ENCODE assay signal across 14 cellular contexts in the genomic region with DNA sequence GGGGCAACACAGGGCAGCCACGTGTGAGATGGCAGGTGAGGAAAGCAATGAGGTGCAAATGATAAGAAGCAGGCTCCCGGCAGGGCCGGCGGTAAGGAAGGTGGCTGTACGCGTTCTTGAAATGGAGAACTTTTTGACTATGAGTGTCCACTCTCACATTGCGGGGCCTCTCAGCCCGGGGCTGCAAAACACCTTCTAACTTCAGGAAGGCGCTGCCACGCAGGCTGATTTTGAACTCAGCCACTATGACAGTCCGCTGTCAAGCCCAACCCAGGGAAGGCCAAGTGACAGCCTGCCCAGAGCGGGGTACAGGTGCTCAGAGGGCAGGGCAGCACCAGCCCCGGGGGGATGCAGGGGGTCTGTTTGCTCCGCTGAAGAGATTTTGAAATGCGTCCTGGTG. TPM values are rescaled to one million over a fixed set of nuclear protein-coding genes. Genes with fewer than 3 reads are reported as not detected.
DNase-seq lines count a peak whose midpoint lies in the region; TF ChIP-seq lines count a peak whose summit lies in the region.
"Had no signal": no experiment of that assay in that cellular context is flagged by ENCODE, and none has a peak within 500 bp of the region (broad histone marks: within the 10 kb centered on the region; RNA-seq: fewer than 3 reads in every experiment).

No MANE protein-coding gene starts in this region.

- TF ChIP-seq POLR2A in vagina (IDR thresholded peaks at IDR 0.05), result no peak

- H3K27me3 ChIP-seq in cardiac muscle cell, result no peaks in the 10 kb centered on the region
- H3K27me3 ChIP-seq in skeletal muscle tissue (ENCODE audit: control insufficient read depth in 3 of 3, insufficient read depth in 3 of 3, low read length in 3 of 3), result no peaks in the 10 kb centered on the region
- H3K27me3 ChIP-seq in vagina, result no peaks in the 10 kb centered on the region
- H3K27me3 ChIP-seq: adrenal gland had no signal

- H3K9me3 Mint-ChIP-seq in activated T-cell treated with anti-CD3 and anti-CD28 coated beads, Interleukin-2, amount 50 U/mL, for 24 hours, result no peaks in the 10 kb centered on the region
- no peaks in the 10 kb centered on the region for H3K9me3 Mint-ChIP-seq in activated CD4-positive, alpha-beta memory T cell treated with anti-CD3 and anti-CD28 coated beads, Interleukin-2, amount 10 ng/mL, durations not matched to agents 7 days and 5 days
- H3K9me3 Mint-ChIP-seq in Calu3 (ENCODE audit: low read depth, unreplicated experiment), result no peaks in the 10 kb centered on the region
- H3K9me3 Mint-ChIP-seq: IgD-negative memory B cell had no signal

- POLR2A ChIA-PET in activated CD4-positive, alpha-beta memory T cell treated with anti-CD3 and anti-CD28 coated beads, Interleukin-2, amount 10 ng/mL, durations not matched to agents 7 days and 5 days (lab: Charles Lee), result interaction anchor here (1.8 to 7.8 kb wide), 6 partner anchors 10 to 101 kb away, joined by 4 to 253 read pairs (median 56); a partner anchor contains a TSS

- H3K27ac ChIP-seq in cardiac muscle cell, result peak overlapping the region; percentile 93
- peak overlapping the region; percentile 82 for H3K27ac ChIP-seq in skeletal muscle tissue (ENCODE audit: low read depth, low read length)
- no peak overlapping the region for H3K27ac ChIP-seq in vagina

- intact Hi-C loops in Calu3 (cut with micrococcal nuclease; ENCODE audit: unreplicated experiment), result no loop called here
- intact Hi-C loops in vagina (cut with DNase I), result no loop called here

- no peak for DNase-seq in activated T-cell treated with anti-CD3 and anti-CD28 coated beads, Interleukin-2, amount 50 U/mL, for 24 hours
- DNase-seq in activated T-cell treated with anti-CD3 and anti-CD28 coated beads, Interleukin-2, amount 50 U/mL, for 1 hour, result no peak
- no peak for DNase-seq in activated CD4-positive, alpha-beta memory T cell treated with anti-CD3 and anti-CD28 coated beads, Interleukin-2, amount 10 ng/mL, durations not matched to agents 7 days and 5 days
- DNase-seq in cardiac muscle cell (ENCODE audit: low read depth in 1 of 2, low spot score in 1 of 2), result peak in 1 of 2 donors; percentile 87
- no peak for DNase-seq in NCI-H526 (lab: John Stamatoyannopoulos, UW)
- no peak for DNase-seq in Calu3
- DNase-seq in vagina (ENCODE audit: extremely low spot score in 2 of 2), result no peak
- DNase-seq: dermis blood vessel endothelial cell, midbrain, NCI-H1436, NCI-H524 had no signal

- no peak overlapping the region for H3K4me3 ChIP-seq in cardiac muscle cell
- no peak overlapping the region for H3K4me3 ChIP-seq in skeletal muscle tissue (ENCODE audit: low read length in 3 of 3)
- H3K4me3 ChIP-seq in vagina, result no peak overlapping the region
- H3K4me3 ChIP-seq: adrenal gland had no signal

- H3K4me1 ChIP-seq in cardiac muscle cell (ENCODE audit: low read depth) (peaks cover 44% of the 10 kb centered on the region), skeletal muscle tissue (ENCODE audit: control insufficient read depth in 3 of 3, insufficient read depth in 3 of 3, low read length in 3 of 3) (peaks cover 38 to 59% (median 43%) of the 10 kb centered on the region in 3 donors), vagina (peaks cover 41% of the 10 kb centered on the region)

- no peaks in the 10 kb centered on the region for H3K27me3 Mint-ChIP-seq in activated T-cell treated with anti-CD3 and anti-CD28 coated beads, Interleukin-2, amount 50 U/mL, for 24 hours
- no peaks in the 10 kb centered on the region for H3K27me3 Mint-ChIP-seq in activated CD4-positive, alpha-beta memory T cell treated with anti-CD3 and anti-CD28 coated beads, Interleukin-2, amount 10 ng/mL, durations not matched to agents 7 days and 5 days
- no peaks in the 10 kb centered on the region for H3K27me3 Mint-ChIP-seq in Calu3 (ENCODE audit: unreplicated experiment)
- H3K27me3 Mint-ChIP-seq: IgD-negative memory B cell had no signal

- peak overlapping the region in 1 of 3 donors; percentile 75 for H3K9ac ChIP-seq in skeletal muscle tissue (ENCODE audit: low read depth in 1 of 3, low read length in 3 of 3)

- no TSS peak for BruUV-seq in Calu3 (replicated peaks; lab: Mats Ljungman, UMichigan)

- CTCF ChIA-PET in activated CD4-positive, alpha-beta memory T cell treated with anti-CD3 and anti-CD28 coated beads, Interleukin-2, amount 10 ng/mL, durations not matched to agents 7 days and 5 days (lab: Charles Lee), result interaction anchor here (0.6 kb wide), 1 partner anchor 15 kb away, joined by 3 read pairs; no protein-coding TSS in a partner anchor
- CTCF ChIA-PET in Calu3 (lab: Charles Lee), result no interaction called here

- H3K27ac Mint-ChIP-seq in activated T-cell treated with anti-CD3 and anti-CD28 coated beads, Interleukin-2, amount 50 U/mL, for 24 hours, result peak overlapping the region; percentile 96
- peak overlapping the region; percentile 99 for H3K27ac Mint-ChIP-seq in activated CD4-positive, alpha-beta memory T cell treated with anti-CD3 and anti-CD28 coated beads, Interleukin-2, amount 10 ng/mL, durations not matched to agents 7 days and 5 days
- no peak overlapping the region for H3K27ac Mint-ChIP-seq in Calu3 (ENCODE audit: unreplicated experiment)

- H3K36me3 ChIP-seq in cardiac muscle cell (no peaks in the 10 kb centered on the region), skeletal muscle tissue (ENCODE audit: control insufficient read depth in 3 of 3, insufficient read depth in 3 of 3, low read length in 3 of 3) (peaks cover 8 to 9% (median 8%) of the 10 kb centered on the region in 3 donors), vagina (peaks cover 0 to 8% of the 10 kb centered on the region in 2 donors)

- H3K4me1 Mint-ChIP-seq in activated T-cell treated with anti-CD3 and anti-CD28 coated beads, Interleukin-2, amount 50 U/mL, for 24 hours (ENCODE audit: low read depth), result peaks cover 92% of the 10 kb centered on the region
- peaks cover 91% of the 10 kb centered on the region for H3K4me1 Mint-ChIP-seq in activated CD4-positive, alpha-beta memory T cell treated with anti-CD3 and anti-CD28 coated beads, Interleukin-2, amount 10 ng/mL, durations not matched to agents 7 days and 5 days
- H3K4me1 Mint-ChIP-seq in Calu3 (ENCODE audit: low read depth, unreplicated experiment), result peaks cover 6% of the 10 kb centered on the region

- TF ChIP-seq CTCF in cardiac muscle cell (IDR thresholded peaks at IDR 0.05; ENCODE audit: low read depth, low read length) (no peak), Calu3 (IDR thresholded peaks at IDR 0.05; ENCODE audit: unreplicated experiment) (no peak), vagina (IDR thresholded peaks at IDR 0.05) (no peak)

- H3K36me3 Mint-ChIP-seq in activated T-cell treated with anti-CD3 and anti-CD28 coated beads, Interleukin-2, amount 50 U/mL, for 24 hours (ENCODE audit: low read depth), result peaks cover 11% of the 10 kb centered on the region
- peaks cover 9% of the 10 kb centered on the region for H3K36me3 Mint-ChIP-seq in activated CD4-positive, alpha-beta memory T cell treated with anti-CD3 and anti-CD28 coated beads, Interleukin-2, amount 10 ng/mL, durations not matched to agents 7 days and 5 days (ENCODE audit: low read depth)
- peaks cover 7% of the 10 kb centered on the region for H3K36me3 Mint-ChIP-seq in Calu3 (ENCODE audit: insufficient read depth, unreplicated experiment)

- peak overlapping the region; percentile 45 for H3K4me3 Mint-ChIP-seq in activated T-cell treated with anti-CD3 and anti-CD28 coated beads, Interleukin-2, amount 50 U/mL, for 24 hours
- H3K4me3 Mint-ChIP-seq in activated CD4-positive, alpha-beta memory T cell treated with anti-CD3 and anti-CD28 coated beads, Interleukin-2, amount 10 ng/mL, durations not matched to agents 7 days and 5 days, result no peak overlapping the region
- no peak overlapping the region for H3K4me3 Mint-ChIP-seq in Calu3 (ENCODE audit: low read depth, unreplicated experiment)

- H3K9me3 ChIP-seq in cardiac muscle cell (ENCODE audit: low read depth) (no peaks in the 10 kb centered on the region), skeletal muscle tissue (ENCODE audit: control insufficient read depth in 3 of 3, low read length in 3 of 3) (no peaks in the 10 kb centered on the region), vagina (no peaks in the 10 kb centered on the region)
- H3K9me3 ChIP-seq: adrenal gland had no signal

RNA-seq across cellular contexts. Expression of a gene that starts 14.3 kb away (rescaled TPM):
- 100 to 1,000 TPM; 177 to 186 TPM for total RNA-seq in activated CD4-positive, alpha-beta memory T cell treated with anti-CD3 and anti-CD28 coated beads, Interleukin-2, amount 10 ng/mL, durations not matched to agents 7 days and 5 days
- total RNA-seq in cardiac muscle cell (36.4 and 45.9 TPM in 2 replicates), skeletal muscle tissue (23.0 TPM), Calu3 (2022) (104 and 110 TPM in 2 replicates), vagina (84.0 TPM)
- polyA plus RNA-seq in cardiac muscle cell, result 28.5 and 38.9 TPM in 2 replicates
